8 cellular contexts compared by ENCODE assay signal in the genomic region with DNA sequence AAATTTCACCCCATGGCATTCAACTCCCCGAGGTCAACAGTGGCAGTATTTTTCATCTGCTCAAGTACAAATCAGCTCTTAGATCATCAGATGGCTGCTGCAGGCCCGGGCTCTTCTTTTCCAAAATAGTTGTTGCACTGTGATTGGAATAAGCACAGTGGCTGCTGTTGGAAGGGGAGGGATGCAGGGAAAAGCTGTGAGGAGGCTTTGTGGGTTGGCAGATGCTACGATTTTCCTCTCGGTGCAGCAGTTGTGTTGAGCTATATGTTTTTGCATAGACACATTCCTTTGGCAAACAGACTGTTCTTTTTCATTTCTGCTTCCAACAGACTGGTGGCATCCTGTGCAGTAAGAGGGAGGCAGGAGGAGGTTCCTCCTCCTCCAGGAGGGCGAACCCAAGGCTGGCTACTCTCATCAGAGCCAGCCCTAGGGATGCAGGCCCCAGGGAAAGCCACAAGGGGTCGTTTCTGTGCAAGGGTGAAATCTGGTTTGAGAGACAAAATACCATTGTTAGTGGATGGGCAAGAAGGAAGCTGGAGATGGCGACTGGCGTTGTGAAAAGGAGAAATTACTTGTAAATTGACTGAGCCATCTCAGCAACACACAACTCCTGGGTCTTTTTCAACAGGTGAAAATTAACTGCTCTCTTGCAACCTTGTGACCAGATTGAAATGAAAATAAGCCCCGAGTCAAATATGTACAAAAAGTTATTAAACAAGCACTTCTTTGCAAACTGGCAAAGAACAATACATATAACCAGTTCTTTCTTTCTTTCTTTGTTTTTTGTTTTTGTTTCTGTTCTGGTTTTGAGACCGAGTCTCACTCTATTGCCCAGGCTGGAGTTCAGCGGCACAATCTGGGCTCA. TPM values are rescaled to one million over a fixed set of nuclear protein-coding genes. Genes with fewer than 3 reads are reported as not detected.
A peak's percentile ranks its signal among the peaks of the same experiment; 100 is the strongest.
DNase-seq lines count a peak whose midpoint lies in the region; ATAC-seq, FAIRE-seq and TF ChIP-seq lines count a peak whose summit lies in the region.

No MANE protein-coding gene starts in this region.

- TF ChIP-seq RAD21 in A549 (conservative IDR thresholded peaks at IDR 0.05 in 1 of 2, IDR thresholded peaks at IDR 0.05 in 1 of 2), result peak; percentile 70 to 87

- in situ Hi-C loops in GM13976 (cut with MboI; ENCODE audit: low sequenced_read_pairs, unreplicated experiment), result no loop called here

- H3K9me3 Mint-ChIP-seq in activated naive CD8-positive, alpha-beta T cell treated with anti-CD3 and anti-CD28 coated beads, Interleukin-2, amount 10 ng/mL, durations not matched to agents 7 days and 5 days, result no peaks in the 10 kb centered on the region

- TF ChIP-seq POLR2A in A549 (IDR thresholded peaks at IDR 0.05; ENCODE audit: low read length) (no peak), heart left ventricle (IDR thresholded peaks at IDR 0.05) (no peak)

- H3K36me3 Mint-ChIP-seq in activated naive CD8-positive, alpha-beta T cell treated with anti-CD3 and anti-CD28 coated beads, Interleukin-2, amount 10 ng/mL, durations not matched to agents 7 days and 5 days, result no peaks in the 10 kb centered on the region

- H3K27ac Mint-ChIP-seq in activated naive CD8-positive, alpha-beta T cell treated with anti-CD3 and anti-CD28 coated beads, Interleukin-2, amount 10 ng/mL, durations not matched to agents 7 days and 5 days, result peak overlapping the region; percentile 40

- no peak for TF ChIP-seq EP300 in A549 (IDR thresholded peaks at IDR 0.05)

- H3K36me3 ChIP-seq in heart left ventricle, result no peaks in the 10 kb centered on the region

- peak overlapping the region; percentile 15 for H3K4me3 Mint-ChIP-seq in activated naive CD8-positive, alpha-beta T cell treated with anti-CD3 and anti-CD28 coated beads, Interleukin-2, amount 10 ng/mL, durations not matched to agents 7 days and 5 days

- CTCF ChIA-PET in A549 (lab: Yijun Ruan, JAX), result interaction anchor here (0.6 to 11.5 kb wide), 43 partner anchors 10 to 419 kb away, joined by 3 to 212 read pairs (median 5); no protein-coding TSS in a partner anchor

- POLR2A ChIA-PET in A549 (lab: Yijun Ruan, JAX), result interaction anchor here (0.5 to 1.4 kb wide), 5 partner anchors 9 to 228 kb away, joined by 3 to 4 read pairs (median 3); partner anchors contain the start of gene UBASH3B
- POLR2A ChIA-PET in activated naive CD8-positive, alpha-beta T cell treated with anti-CD3 and anti-CD28 coated beads, Interleukin-2, amount 10 ng/mL, durations not matched to agents 7 days and 5 days (lab: Charles Lee), result interaction anchor here (2.1 kb wide), 1 partner anchor 127 kb away, joined by 9 read pairs; no protein-coding TSS in a partner anchor

- no peak for FAIRE-seq in A549 (lab: Jason Lieb, UNC)

- H3K4me1 Mint-ChIP-seq in activated naive CD8-positive, alpha-beta T cell treated with anti-CD3 and anti-CD28 coated beads, Interleukin-2, amount 10 ng/mL, durations not matched to agents 7 days and 5 days, result peaks cover 20% of the 10 kb centered on the region

- peak; percentile 74 to 75 for DNase-seq in A549 (ENCODE audit: low read depth in 1 of 2, low spot score in 1 of 2)
- peak; percentile 70 for DNase-seq in GM13976 (ENCODE audit: low spot score)
- no peak for DNase-seq in LNCaP clone FGC (ENCODE audit: low read depth)
- DNase-seq in SW480 (ENCODE audit: low spot score), result peak; percentile 68
- peak; percentile 69 for DNase-seq in activated naive CD8-positive, alpha-beta T cell treated with anti-CD3 and anti-CD28 coated beads, Interleukin-2, amount 10 ng/mL, durations not matched to agents 7 days and 5 days
- DNase-seq in heart left ventricle, result peak; percentile 42 to 71 (median 54)
- DNase-seq in putamen (ENCODE audit: low spot score), result peak; percentile 62

- H3K4me2 ChIP-seq in A549, result peak overlapping the region; percentile 60

- ATAC-seq in A549 (peak; percentile 93 to 94), heart left ventricle (peak in 3 of 4 donors; percentile 69 to 75 (median 74)), GM21825 (IDR thresholded peaks at IDR 0.05; ENCODE audit: unreplicated experiment) (no peak)
- ATAC-seq in activated naive CD8-positive, alpha-beta T cell treated with anti-CD3 and anti-CD28 coated beads, Interleukin-2, amount 10 ng/mL, durations not matched to agents 7 days and 5 days (ENCODE audit: low read depth), result peak; percentile 87

- 46% methylated on average over 10 of the region's 11 CpGs for WGBS in A549 (ENCODE audit: missing lambda C conversion rate)
- 48 to 52% (median 50%) methylated on average over 11 of the region's 11 CpGs for WGBS in heart left ventricle, 4 donors

- peaks cover 0 to 25% (median 3%) of the 10 kb centered on the region in 9 donors for H3K27me3 ChIP-seq in heart left ventricle

- peak; percentile 67 for TF ChIP-seq CTCF in A549 (IDR thresholded peaks at IDR 0.05)
- TF ChIP-seq CTCF in GM13976 (IDR thresholded peaks at IDR 0.05; ENCODE audit: borderline replicate concordance, control extremely low read depth, extremely low read depth, insufficient read depth, missing control alignments), result peak; percentile 71
- peak; percentile 75 for TF ChIP-seq CTCF in LNCaP clone FGC (IDR thresholded peaks at IDR 0.05; ENCODE audit: control insufficient read depth, extremely low read depth, insufficient read depth)
- peak; percentile 61 to 79 (median 70) for TF ChIP-seq CTCF in heart left ventricle (IDR thresholded peaks at IDR 0.05)

- peak overlapping the region; percentile 65 to 75; a peak in 5 of 6 replicates for H3K27ac ChIP-seq in A549
- H3K27ac ChIP-seq in heart left ventricle, result no peak overlapping the region

- peaks cover 41% of the 10 kb centered on the region for H3K4me1 ChIP-seq in A549
- peaks cover 0 to 7% (median 0%) of the 10 kb centered on the region in 12 donors for H3K4me1 ChIP-seq in heart left ventricle

- H3K4me3 ChIP-seq in A549 (no peak overlapping the region), LNCaP clone FGC (ENCODE audit: low read depth, low read length) (no peak overlapping the region), heart left ventricle (no peak overlapping the region)

- intact Hi-C loops in heart left ventricle (cut with DNase I), result loop anchor here in 5 of 10 donors (1.0 to 10.0 kb wide), 6 partner anchors 152 to 396 kb away; no protein-coding TSS in a partner anchor

- H3K9me3 ChIP-seq in A549, result no peaks in the 10 kb centered on the region
- no peaks in the 10 kb centered on the region for H3K9me3 ChIP-seq in heart left ventricle

- H3K27me3 Mint-ChIP-seq in activated naive CD8-positive, alpha-beta T cell treated with anti-CD3 and anti-CD28 coated beads, Interleukin-2, amount 10 ng/mL, durations not matched to agents 7 days and 5 days, result peaks cover 12% of the 10 kb centered on the region

TF ChIP-seq in A549, 52 proteins besides CTCF, POLR2A, EP300 and RAD21:
- TF ChIP-seq NR3C1 (IDR thresholded peaks at IDR 0.05) (no peak), MAX (IDR thresholded peaks at IDR 0.05) (0 out of 2 replicates have a peak, but pooled peaks have one; percentile 27), SMC3 (IDR thresholded peaks at IDR 0.05) (peak; percentile 79)

RNA-seq across cellular contexts. Expression of gene UBASH3B, which starts 26.6 kb away (rescaled TPM):
- polyA plus RNA-seq in A549 (2011; rRNA removed) (43.0 and 52.2 TPM in 2 replicates), A549 (2017; fragmentation: RNase III; extraction: RNeasy Plus Mini Kit Qiagen cat#74134 plus additional on column Dnase treatment) (26.8 to 33.4 TPM (median 32.5 TPM) in 3 replicates), heart left ventricle (1 to 10 TPM in 1 of 2 donors, under 1 TPM in 1; 0.72 to 4.8 TPM)
- 22.4 and 29.5 TPM in 2 replicates for polyA plus RNA-seq in A549 (2012; cell fraction: cytosol; rRNA removed)
- 25.3 and 30.1 TPM in 2 replicates for polyA plus RNA-seq in A549 (2012; cell fraction: nucleus; rRNA removed)
- 215 and 227 TPM in 2 replicates for polyA minus RNA-seq in A549 (2011; rRNA and poly(A)+ RNA removed)
- total RNA-seq in activated naive CD8-positive, alpha-beta T cell treated with anti-CD3 and anti-CD28 coated beads, Interleukin-2, amount 10 ng/mL, durations not matched to agents 7 days and 5 days, result 10 to 100 TPM; 40.7 to 44.8 TPM
- 10 to 100 TPM in 1 of 9 donors, 1 to 10 TPM in 8; 1.3 to 19.0 (median 1.7) TPM for total RNA-seq in heart left ventricle

Comparison
In these comparisons a context has a peak if more than half of its experiments do, and no peak if none do; other contexts are left out.
1. H3K27ac ChIP-seq: peak in A549 (2 of 2); none in heart left ventricle (0 of 12).
2. Peak in every context shown above with its lines, with median percentiles within 50 percentile points of each other: CTCF ChIP-seq.